14 cellular contexts compared by ENCODE assay signal in genomic region chr17:35238817-35239216, GRCh38. TPM values are rescaled to one million over a fixed set of nuclear protein-coding genes. Genes with fewer than 3 reads are reported as not detected.
DNase-seq lines count a peak whose midpoint lies in the region; ATAC-seq and TF ChIP-seq lines count a peak whose summit lies in the region.
"Had no signal": no experiment of that assay in that cellular context is flagged by ENCODE, and none has a peak within 500 bp of the region (broad histone marks: within the 10 kb centered on the region; RNA-seq: fewer than 3 reads in every experiment).

No MANE protein-coding gene starts in this region.

- no peak for DNase-seq in natural killer cell treated with Interleukin-12 subunit alpha and Interleukin-12 subunit beta and Interleukin-15 and Interleukin-18, amount 100 ng/mL, for 72 hours (ENCODE audit: low spot score)
- DNase-seq in natural killer cell, result no peak
- no peak for DNase-seq in activated CD8-positive, alpha-beta T cell treated with anti-CD3 and anti-CD28 coated beads for 36 hours
- peak; percentile 31 for DNase-seq in fibroblast of pulmonary artery (ENCODE audit: low read depth)
- DNase-seq in occipital lobe (lab: John Stamatoyannopoulos, UW), result no peak
- DNase-seq in NOMO-1 treated with dmso at 0.1 percent for 144 hours (lab: John Stamatoyannopoulos, UW; ENCODE audit: unreplicated experiment), result no peak
- no peak for DNase-seq in NCI-H146 (lab: John Stamatoyannopoulos, UW)
- DNase-seq: activated CD4-positive, CD25-positive, alpha-beta regulatory T cell treated with anti-CD3 and anti-CD28 coated beads, Interleukin-2, amount 50 U/mL, for 72 hours; left cardiac atrium; SHP77 had no signal

- intact Hi-C loops in natural killer cell (cut with micrococcal nuclease), result no loop called here
- intact Hi-C loops in activated CD8-positive, alpha-beta T cell treated with anti-CD3 and anti-CD28 coated beads for 36 hours (cut with micrococcal nuclease), result no loop called here

- no peaks in the 10 kb centered on the region for H3K36me3 Mint-ChIP-seq in natural killer cell treated with Interleukin-12 subunit alpha and Interleukin-12 subunit beta and Interleukin-15 and Interleukin-18, amount 100 ng/mL, for 72 hours
- H3K36me3 Mint-ChIP-seq in natural killer cell, result no peaks in the 10 kb centered on the region
- H3K36me3 Mint-ChIP-seq in activated CD8-positive, alpha-beta T cell treated with anti-CD3 and anti-CD28 coated beads for 36 hours (ENCODE audit: low read depth), result peaks cover 5% of the 10 kb centered on the region
- H3K36me3 Mint-ChIP-seq: stimulated activated memory B cell treated with anti-CD40 and anti-IgM and Interleukin-4, amounts not matched to agents 10 μg/mL and 1 μg/mL and 100 μg/mL, for 72 hours had no signal

- CTCF ChIA-PET in activated CD8-positive, alpha-beta T cell treated with anti-CD3 and anti-CD28 coated beads for 36 hours (lab: Charles Lee), result interaction anchor here (0.9 to 1.7 kb wide), 5 partner anchors 19 to 301 kb away, joined by 3 to 7 read pairs (median 4); partner anchors contain the start of gene SLFN12L

- ATAC-seq in natural killer cell treated with Interleukin-12 subunit alpha and Interleukin-12 subunit beta and Interleukin-15 and Interleukin-18, amount 100 ng/mL, for 72 hours, result no peak
- ATAC-seq in natural killer cell (no peak), HG03196 (IDR thresholded peaks at IDR 0.05; ENCODE audit: unreplicated experiment) (no peak)
- ATAC-seq in activated CD8-positive, alpha-beta T cell treated with anti-CD3 and anti-CD28 coated beads for 36 hours, result no peak
- ATAC-seq: stimulated activated memory B cell treated with anti-CD40 and anti-IgM and Interleukin-4, amounts not matched to agents 10 μg/mL and 1 μg/mL and 100 μg/mL, for 72 hours had no signal

- no peaks in the 10 kb centered on the region for H3K27me3 Mint-ChIP-seq in natural killer cell treated with Interleukin-12 subunit alpha and Interleukin-12 subunit beta and Interleukin-15 and Interleukin-18, amount 100 ng/mL, for 72 hours
- no peaks in the 10 kb centered on the region for H3K27me3 Mint-ChIP-seq in natural killer cell (ENCODE audit: low read depth in 2 of 2)
- no peaks in the 10 kb centered on the region for H3K27me3 Mint-ChIP-seq in activated CD8-positive, alpha-beta T cell treated with anti-CD3 and anti-CD28 coated beads for 36 hours

- POLR2A ChIA-PET in activated CD8-positive, alpha-beta T cell treated with anti-CD3 and anti-CD28 coated beads for 36 hours (lab: Charles Lee), result interaction anchor here (0.5 to 8.5 kb wide), 10 partner anchors 10 to 135 kb away, joined by 3 to 80 read pairs (median 4); partner anchors contain the start of gene SLFN11

- TF ChIP-seq CTCF in natural killer cell (IDR thresholded peaks at IDR 0.05), result no peak
- TF ChIP-seq CTCF in activated CD8-positive, alpha-beta T cell treated with anti-CD3 and anti-CD28 coated beads for 36 hours (IDR thresholded peaks at IDR 0.05), result no peak
- TF ChIP-seq CTCF in fibroblast of pulmonary artery (IDR thresholded peaks at IDR 0.05; ENCODE audit: low read length, missing control alignments), result no peak

- H3K9me3 Mint-ChIP-seq in natural killer cell treated with Interleukin-12 subunit alpha and Interleukin-12 subunit beta and Interleukin-15 and Interleukin-18, amount 100 ng/mL, for 72 hours, result peaks cover 3% of the 10 kb centered on the region
- H3K9me3 Mint-ChIP-seq in natural killer cell, result no peaks in the 10 kb centered on the region
- no peaks in the 10 kb centered on the region for H3K9me3 Mint-ChIP-seq in activated CD8-positive, alpha-beta T cell treated with anti-CD3 and anti-CD28 coated beads for 36 hours
- H3K9me3 Mint-ChIP-seq: stimulated activated memory B cell treated with anti-CD40 and anti-IgM and Interleukin-4, amounts not matched to agents 10 μg/mL and 1 μg/mL and 100 μg/mL, for 72 hours had no signal

- no peak overlapping the region for H3K4me3 Mint-ChIP-seq in natural killer cell treated with Interleukin-12 subunit alpha and Interleukin-12 subunit beta and Interleukin-15 and Interleukin-18, amount 100 ng/mL, for 72 hours
- H3K4me3 Mint-ChIP-seq in natural killer cell, result no peak overlapping the region
- peak overlapping the region; percentile 93 for H3K4me3 Mint-ChIP-seq in activated CD8-positive, alpha-beta T cell treated with anti-CD3 and anti-CD28 coated beads for 36 hours
- H3K4me3 Mint-ChIP-seq: stimulated activated memory B cell treated with anti-CD40 and anti-IgM and Interleukin-4, amounts not matched to agents 10 μg/mL and 1 μg/mL and 100 μg/mL, for 72 hours had no signal

- H3K4me1 Mint-ChIP-seq in natural killer cell treated with Interleukin-12 subunit alpha and Interleukin-12 subunit beta and Interleukin-15 and Interleukin-18, amount 100 ng/mL, for 72 hours (ENCODE audit: low read depth in 2 of 2), result peaks cover 53 to 56% of the 10 kb centered on the region in 2 donors
- peaks cover 61 to 69% of the 10 kb centered on the region in 2 donors for H3K4me1 Mint-ChIP-seq in natural killer cell
- H3K4me1 Mint-ChIP-seq in activated CD8-positive, alpha-beta T cell treated with anti-CD3 and anti-CD28 coated beads for 36 hours (ENCODE audit: low read depth), result peaks cover 71% of the 10 kb centered on the region

- peak overlapping the region; percentile 4 to 52 for H3K27ac Mint-ChIP-seq in natural killer cell treated with Interleukin-12 subunit alpha and Interleukin-12 subunit beta and Interleukin-15 and Interleukin-18, amount 100 ng/mL, for 72 hours
- H3K27ac Mint-ChIP-seq in natural killer cell, result peak overlapping the region in 1 of 2 donors; percentile 67
- peak overlapping the region; percentile 89 for H3K27ac Mint-ChIP-seq in activated CD8-positive, alpha-beta T cell treated with anti-CD3 and anti-CD28 coated beads for 36 hours
- H3K27ac Mint-ChIP-seq: stimulated activated memory B cell treated with anti-CD40 and anti-IgM and Interleukin-4, amounts not matched to agents 10 μg/mL and 1 μg/mL and 100 μg/mL, for 72 hours had no signal

- no peak overlapping the region for H3K4me3 ChIP-seq in fibroblast of pulmonary artery (replicated peaks; ENCODE audit: low read depth, low read length)
- H3K4me3 ChIP-seq: HAP-1 had no signal

RNA-seq across cellular contexts. Expression of gene SLFN5, which starts 4.1 kb away (rescaled TPM):
- 10 to 100 TPM; 29.0 to 46.7 TPM for total RNA-seq in natural killer cell treated with Interleukin-12 subunit alpha and Interleukin-12 subunit beta and Interleukin-15 and Interleukin-18, amount 100 ng/mL, for 72 hours
- total RNA-seq in natural killer cell (100 to 1,000 TPM; 118 to 164 (median 141) TPM), occipital lobe (4.4 TPM)
- total RNA-seq in activated CD8-positive, alpha-beta T cell treated with anti-CD3 and anti-CD28 coated beads for 36 hours, result 10 to 100 TPM; 29.1 to 32.7 TPM

RNA-seq across cellular contexts. Expression of gene SLC35G3, which starts 44.6 kb away (rescaled TPM):
- total RNA-seq in natural killer cell treated with Interleukin-12 subunit alpha and Interleukin-12 subunit beta and Interleukin-15 and Interleukin-18, amount 100 ng/mL, for 72 hours, result not detected
- total RNA-seq in natural killer cell (not detected), occipital lobe (not detected)
- total RNA-seq in activated CD8-positive, alpha-beta T cell treated with anti-CD3 and anti-CD28 coated beads for 36 hours, result not detected
- total RNA-seq: left cardiac atrium, NCI-H460 had no signal
